In the genomic region with DNA sequence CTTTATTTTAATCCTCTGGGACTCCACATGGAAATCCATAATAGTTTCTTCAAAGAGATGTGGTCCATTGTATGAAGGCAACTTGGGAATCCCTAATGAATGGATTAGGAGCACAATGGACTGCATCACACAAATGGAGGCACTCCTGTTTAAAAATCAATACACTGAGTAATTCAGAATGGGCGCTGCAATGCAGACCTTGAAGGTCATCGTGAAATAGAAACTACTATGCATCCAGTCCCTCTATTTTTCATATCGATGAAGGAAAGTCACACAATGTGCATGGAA, we compare ENCODE assay signal across 11 cellular contexts.
"Had no signal": no experiment of that assay in that cellular context is flagged by ENCODE, and none has a peak within 500 bp of the region (broad histone marks: within the 10 kb centered on the region; RNA-seq: fewer than 3 reads in every experiment).

No MANE protein-coding gene starts in this region.

- H3K4me1 ChIP-seq: ascending aorta, left lung had no signal

- H3K27me3 Mint-ChIP-seq: memory B cell had no signal

- H3K9me3 ChIP-seq: ascending aorta, gastroesophageal sphincter, left lung, stomach had no signal

- DNase-seq: activated CD4-positive, alpha-beta T cell treated with anti-CD3 and anti-CD28 coated beads for 48 hours; activated naive CD4-positive, alpha-beta T cell; effector CD8-positive, alpha-beta T cell; left lung; posterior cingulate gyrus; small intestine; stomach had no signal

- H3K27ac Mint-ChIP-seq: activated T-helper 1 cell treated with anti-CD3 and anti-CD28 coated beads, Interleukin-12 subunit alpha, Interleukin-12 subunit beta, Interleukin-2, Interleukin-4 antibody, amounts not matched to agents 30 ng/mL and 10 ng/mL and 1 ng/mL, durations not matched to agents 14 hours and 24 hours and 36 hours; memory B cell had no signal

- H3K9me3 Mint-ChIP-seq: activated T-helper 1 cell treated with anti-CD3 and anti-CD28 coated beads, Interleukin-12 subunit alpha, Interleukin-12 subunit beta, Interleukin-2, Interleukin-4 antibody, amounts not matched to agents 30 ng/mL and 10 ng/mL and 1 ng/mL, durations not matched to agents 14 hours and 24 hours and 36 hours; memory B cell had no signal

- H3K27me3 ChIP-seq: ascending aorta, gastroesophageal sphincter, left lung, stomach had no signal

- H3K4me3 ChIP-seq: ascending aorta, gastroesophageal sphincter, left lung, stomach had no signal

- H3K4me3 Mint-ChIP-seq: activated T-helper 1 cell treated with anti-CD3 and anti-CD28 coated beads, Interleukin-12 subunit alpha, Interleukin-12 subunit beta, Interleukin-2, Interleukin-4 antibody, amounts not matched to agents 30 ng/mL and 10 ng/mL and 1 ng/mL, durations not matched to agents 14 hours and 24 hours and 36 hours; memory B cell had no signal

- H3K36me3 ChIP-seq: ascending aorta, gastroesophageal sphincter, left lung, stomach had no signal

- ATAC-seq: gastroesophageal sphincter, left lung had no signal

- H3K27ac ChIP-seq: ascending aorta, gastroesophageal sphincter, left lung, stomach had no signal
